8 cellular contexts compared by ENCODE assay signal in the genomic region with DNA sequence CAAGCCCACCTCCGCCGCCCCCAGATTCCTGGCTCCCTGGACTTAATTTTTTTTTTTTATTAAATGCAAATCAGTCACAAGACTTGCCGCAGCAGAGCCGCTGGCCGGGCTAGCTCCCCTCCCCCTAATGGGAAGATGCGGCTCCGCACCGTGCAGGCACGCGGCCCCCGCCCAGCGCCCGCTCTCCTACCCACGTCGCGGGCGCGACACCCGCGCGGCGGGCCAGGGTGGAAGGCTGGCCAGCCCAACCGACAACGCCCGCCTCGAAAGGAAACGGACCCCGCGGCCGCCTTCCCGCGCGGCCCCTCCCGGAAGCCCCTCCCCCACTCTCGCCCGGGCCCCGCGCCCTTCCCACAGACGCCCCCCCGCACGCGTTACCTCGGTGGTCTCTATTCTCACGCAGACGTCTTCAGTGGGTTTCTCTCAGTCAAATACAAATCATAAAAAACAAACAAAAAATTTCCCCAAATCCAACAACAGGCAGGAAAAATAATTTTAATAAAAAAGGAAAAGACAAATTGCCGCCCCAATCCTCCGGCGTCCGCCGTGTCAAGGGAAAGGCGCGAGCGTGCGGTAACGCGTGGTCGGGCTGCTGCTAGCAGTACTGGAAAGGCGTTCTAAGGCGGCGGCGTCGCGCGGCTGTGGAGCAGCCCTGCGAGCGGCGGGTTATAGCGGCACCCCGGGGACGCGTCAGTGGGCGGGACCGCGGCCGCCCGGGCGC. TPM values are rescaled to one million over a fixed set of nuclear protein-coding genes. Genes with fewer than 3 reads are reported as not detected.
DNase-seq lines count a peak whose midpoint lies in the region; ATAC-seq and TF ChIP-seq lines count a peak whose summit lies in the region.

A gene (minus strand): TSS at position 643 of the 721 bp plus-strand sequence. CDS start 1,480 bp downstream, outside the sequence.

- CTCF ChIA-PET in A673 (lab: Charles Lee), result no interaction called here

- H3K4me1 ChIP-seq in A673 (ENCODE audit: insufficient read depth, low read length, poor library complexity, severe bottlenecking) (peaks cover 40% of the 10 kb centered on the region), spleen (peaks cover 33 to 57% (median 50%) of the 10 kb centered on the region in 6 donors)

- H3K4me3 ChIP-seq in A673 (ENCODE audit: low read depth, low read length, poor library complexity, severe bottlenecking) (peak within 1 kb of the TSS; percentile 82), spleen (peak within 1 kb of the TSS; percentile 84 to 99 (median 94))

- peaks cover 39% of the 10 kb centered on the region for H3K36me3 ChIP-seq in A673 (ENCODE audit: insufficient read depth, low read length, poor library complexity, severe bottlenecking)
- H3K36me3 ChIP-seq in spleen, result peaks cover 0 to 39% (median 33%) of the 10 kb centered on the region in 6 donors

- ATAC-seq in GM18520 (IDR thresholded peaks at IDR 0.05; ENCODE audit: unreplicated experiment) (peak; percentile 70), HG03045 (IDR thresholded peaks at IDR 0.05; ENCODE audit: unreplicated experiment) (peak; percentile 88)

- intact Hi-C loops in A673 (cut with micrococcal nuclease; ENCODE audit: unreplicated experiment), result loop anchor here (1.0 to 5.0 kb wide), 3 partner anchors 100 to 289 kb away; no protein-coding TSS in a partner anchor
- intact Hi-C loops in spleen (cut with DNase I; ENCODE audit: low total_unique reads), result no loop called here

- peak; percentile 96 for DNase-seq in A673 (ENCODE audit: low spot score)
- DNase-seq in NCI-H2171 treated with DMSO at 0.1 percent for 48 hours (lab: John Stamatoyannopoulos, UW), result peak; percentile 89
- peak; percentile 95 to 97 (median 96) for DNase-seq in activated CD4-positive, CD25-positive, alpha-beta regulatory T cell (lab: John Stamatoyannopoulos, UW)
- DNase-seq in caudate nucleus (lab: John Stamatoyannopoulos, UW), result peak in 59 of 61 donors; percentile 73 to 98 (median 93)
- DNase-seq in inferior parietal cortex (ENCODE audit: extremely low spot score), result peak; percentile 91
- peak; percentile 100 for DNase-seq in spleen

- TF ChIP-seq CTCF in A673 (conservative IDR thresholded peaks at IDR 0.05; ENCODE audit: low read depth, low read length) (no peak), spleen (IDR thresholded peaks at IDR 0.05 in 8 of 11, conservative IDR thresholded peaks at IDR 0.05 in 3 of 11) (peak in 5 of 11 experiments; percentile 6 to 23 (median 16))

- peak within 1 kb of the TSS; percentile 99 for H3K27ac ChIP-seq in A673 (ENCODE audit: low read depth, low read length, poor library complexity, severe bottlenecking)
- H3K27ac ChIP-seq in caudate nucleus (ENCODE audit: low read depth, low read length), result peak within 1 kb of the TSS; percentile 99
- H3K27ac ChIP-seq in spleen, result peak within 1 kb of the TSS; percentile 90 to 100 (median 98)

- peak; percentile 97 to 100 (median 98) for TF ChIP-seq POLR2A in spleen (IDR thresholded peaks at IDR 0.05)

- no TSS peak for BruUV-seq in A673 (replicated peaks; lab: Mats Ljungman, UMichigan)

- no peaks in the 10 kb centered on the region for H3K27me3 ChIP-seq in A673 (replicated peaks; ENCODE audit: insufficient read depth, low read depth, low read length, poor library complexity)
- no peaks in the 10 kb centered on the region for H3K27me3 ChIP-seq in spleen (replicated peaks in 1 of 7)

- WGBS in spleen, 5 donors, result 0 to 1% (median 0%) methylated on average over 70 to 77 of the region's 77 CpGs

- H3K9me3 ChIP-seq in A673 (ENCODE audit: low read depth, low read length, poor library complexity, severe bottlenecking) (no peaks in the 10 kb centered on the region), spleen (no peaks in the 10 kb centered on the region)

- POLR2A ChIA-PET in A673 (lab: Charles Lee; ENCODE audit: low non-redundant PET), result interaction anchor here (0.6 to 0.8 kb wide), 6 partner anchors 11 to 996 kb away, joined by 3 to 6 read pairs (median 4); no protein-coding TSS in a partner anchor

RNA-seq across cellular contexts. Expression of the gene that starts here (rescaled TPM):
- total RNA-seq in A673 (2021), result 395 and 440 TPM in 2 replicates
- total RNA-seq in spleen, result 100 to 1,000 TPM; 118 to 297 (median 211) TPM
- 10 to 100 TPM; 40.7 to 55.9 (median 49.8) TPM for polyA plus RNA-seq in spleen

Comparison
In these comparisons a context has a peak if more than half of its experiments do, and no peak if none do; other contexts are left out.
1. Peak in every context shown above with its lines: DNase-seq, ATAC-seq, H3K4me3 ChIP-seq and H3K27ac ChIP-seq.